ENCODE assay signal across 1 cellular context in genomic region chr15:52652984-52653383, GRCh38.
TF ChIP-seq lines count a peak whose summit lies in the region.

No MANE protein-coding gene starts in this region.

TF ChIP-seq in SK-N-SH, 30 proteins besides CTCF, POLR2A, EP300 and RAD21 (continued from another document):
- TF ChIP-seq USF1 (IDR thresholded peaks at IDR 0.05; ENCODE audit: borderline replicate concordance, low read depth) (no peak), FOSL2 (IDR thresholded peaks at IDR 0.05; ENCODE audit: borderline replicate concordance, low read depth) (no peak), NFIC (IDR thresholded peaks at IDR 0.05; ENCODE audit: borderline replicate concordance) (no peak), MAX (IDR thresholded peaks at IDR 0.05; ENCODE audit: low read depth) (no peak), ZBTB33 (IDR thresholded peaks at IDR 0.05; ENCODE audit: borderline replicate concordance, low read depth) (no peak)
